9 cellular contexts compared by ENCODE assay signal in the genomic region with DNA sequence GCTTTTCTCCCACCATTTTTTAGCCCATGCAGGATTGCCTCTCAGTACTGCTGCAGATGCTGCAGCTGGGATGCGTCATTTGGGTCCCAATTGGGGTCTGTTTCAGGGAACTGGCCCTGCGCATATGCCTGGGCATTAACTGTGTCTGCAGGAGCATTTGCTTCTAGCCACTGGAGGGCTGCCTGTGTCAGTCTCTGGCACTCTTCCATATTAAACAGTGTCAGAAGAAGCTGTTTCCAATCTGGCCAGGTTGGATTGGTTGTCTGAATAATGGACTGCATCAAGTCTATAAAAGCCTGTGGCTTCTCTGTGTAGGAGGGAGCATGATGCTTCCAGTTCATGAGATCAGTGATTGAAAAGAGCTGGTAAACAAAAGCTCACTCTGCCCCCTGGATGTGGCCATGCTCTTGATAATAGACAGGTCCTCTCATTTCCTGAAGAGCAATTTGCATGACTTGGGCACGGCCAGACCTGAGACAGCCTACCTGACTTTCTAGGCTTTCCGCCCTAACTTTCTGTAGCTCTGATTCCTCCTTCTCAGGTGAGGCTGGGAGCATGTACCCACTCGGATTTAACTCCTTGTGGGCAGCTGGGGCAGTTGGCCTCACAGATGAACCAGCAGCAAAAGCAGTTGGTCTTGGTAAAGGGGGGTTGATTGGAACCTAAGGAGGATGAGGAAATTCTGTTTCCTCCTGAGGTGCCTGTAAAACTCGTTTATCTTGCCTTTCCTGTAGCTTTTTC. TPM values are rescaled to one million over a fixed set of nuclear protein-coding genes. Genes with fewer than 3 reads are reported as not detected.
DNase-seq lines count a peak whose midpoint lies in the region; ATAC-seq and TF ChIP-seq lines count a peak whose summit lies in the region.
"Had no signal": no experiment of that assay in that cellular context is flagged by ENCODE, and none has a peak within 500 bp of the region (broad histone marks: within the 10 kb centered on the region; RNA-seq: fewer than 3 reads in every experiment).

No MANE protein-coding gene starts in this region.

- intact Hi-C loops in sigmoid colon (cut with DNase I): no loop called here

- H3K4me3 ChIP-seq in sigmoid colon: no peak overlapping the region

- ATAC-seq in GM21423 (IDR thresholded peaks at IDR 0.05; ENCODE audit: unreplicated experiment) (peak; percentile 30), GM18517 (IDR thresholded peaks at IDR 0.05; ENCODE audit: unreplicated experiment) (no peak)

- TF ChIP-seq POLR2A in sigmoid colon (IDR thresholded peaks at IDR 0.05): no peak

- no peak for TF ChIP-seq CTCF in sigmoid colon (IDR thresholded peaks at IDR 0.05)

- no peaks in the 10 kb centered on the region for H3K36me3 ChIP-seq in sigmoid colon

- 12 to 48% methylated on average over 6 of the region's 6 CpGs for WGBS in sigmoid colon, 2 donors

- no peak overlapping the region for H3K27ac ChIP-seq in sigmoid colon

- TF ChIP-seq EP300 in sigmoid colon (IDR thresholded peaks at IDR 0.05): no peak

- no peaks in the 10 kb centered on the region for H3K4me1 ChIP-seq in sigmoid colon

- no peaks in the 10 kb centered on the region for H3K27me3 ChIP-seq in sigmoid colon

- DNase-seq in AML-193 (lab: John Stamatoyannopoulos, UW) (peak; percentile 41 to 48), NCI-H345 (lab: John Stamatoyannopoulos, UW) (peak; percentile 73), fibroblast of the conjunctiva (ENCODE audit: low read depth) (peak; percentile 51), mesenteric fat pad (ENCODE audit: low spot score) (no peak), sigmoid colon (no peak)
- no peak for DNase-seq in effector CD8-positive, alpha-beta T cell (lab: John Stamatoyannopoulos, UW)

- no peaks in the 10 kb centered on the region for H3K9me3 ChIP-seq in sigmoid colon

RNA-seq across cellular contexts. Expression of gene SULT1E1, which starts 29.2 kb away (rescaled TPM):
- total RNA-seq in mesenteric fat pad (not detected), sigmoid colon (not detected)
- under 1 TPM in 1 of 3 donors, not detected in 2; 0.69 TPM for polyA plus RNA-seq in sigmoid colon
- total RNA-seq: T-helper 2 cell treated with Interferon-gamma antibody and Interleukin-4, amounts not matched to agents 100 ng/mL and 5 ng/mL, for 36 hours had no signal

Comparison
In these comparisons a context has a peak if more than half of its experiments do, and no peak if none do; other contexts are left out.
1. DNase-seq: peak in AML-193 (2 of 2), NCI-H345 (single experiment) and fibroblast of the conjunctiva (single experiment); none in mesenteric fat pad (single experiment), effector CD8-positive, alpha-beta T cell (single experiment) and sigmoid colon (single experiment).